Comparison of ENCODE assay signal across 9 cellular contexts in the genomic region with DNA sequence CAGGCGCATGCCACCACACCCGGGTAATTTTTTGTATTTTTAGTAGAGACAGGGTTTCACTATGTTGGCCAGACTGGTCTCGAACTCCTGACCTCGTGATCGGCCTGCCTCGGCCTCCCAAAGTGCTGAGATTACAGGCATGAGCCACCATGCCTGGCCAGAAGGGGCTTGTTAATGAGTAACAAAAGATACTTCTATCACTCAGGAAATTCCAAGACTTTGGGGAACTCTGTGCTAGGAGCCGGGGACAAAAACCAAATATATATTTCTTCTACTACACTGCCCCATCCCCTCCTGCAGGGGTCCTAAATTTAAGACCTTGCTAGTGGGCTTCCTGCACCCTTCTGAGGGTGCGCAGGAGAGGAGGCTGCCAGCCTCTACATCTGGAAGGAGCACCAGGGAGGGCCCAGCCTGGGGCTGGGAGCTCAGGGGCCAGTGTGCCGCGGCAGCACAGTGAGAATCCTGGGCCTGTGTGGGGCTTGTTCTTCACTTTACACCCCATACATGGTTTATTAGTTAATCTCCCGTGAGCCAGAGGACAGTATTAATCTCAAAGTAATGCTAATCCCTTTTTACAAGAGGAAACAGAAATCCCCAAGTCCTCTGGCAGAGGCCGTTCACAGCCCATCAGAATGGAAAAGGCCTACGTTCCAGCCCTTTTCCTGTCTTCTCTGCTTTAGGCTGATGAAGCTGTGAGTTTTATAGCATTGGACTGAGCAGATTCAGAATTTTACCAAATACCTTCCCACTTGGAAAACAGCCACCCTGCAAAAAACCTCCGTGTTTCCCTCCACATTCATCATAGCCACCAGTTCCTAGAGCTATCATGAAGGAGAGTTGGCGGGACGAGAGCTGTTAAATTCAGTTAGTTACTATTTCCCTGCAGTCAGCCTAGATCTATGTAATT. TPM values are rescaled to one million over a fixed set of nuclear protein-coding genes. Genes with fewer than 3 reads are reported as not detected.
DNase-seq lines count a peak whose midpoint lies in the region; ATAC-seq and TF ChIP-seq lines count a peak whose summit lies in the region.
"Had no signal": no experiment of that assay in that cellular context is flagged by ENCODE, and none has a peak within 500 bp of the region (broad histone marks: within the 10 kb centered on the region; RNA-seq: fewer than 3 reads in every experiment).

No MANE protein-coding gene starts in this region.

- H3K9me3 Mint-ChIP-seq in naive thymus-derived CD4-positive, alpha-beta T cell: no peaks in the 10 kb centered on the region

- H3K27me3 Mint-ChIP-seq in naive thymus-derived CD4-positive, alpha-beta T cell: no peaks in the 10 kb centered on the region

- no peak for TF ChIP-seq CTCF in adrenal gland (IDR thresholded peaks at IDR 0.05)

- H3K4me3 Mint-ChIP-seq in naive thymus-derived CD4-positive, alpha-beta T cell: no peak overlapping the region

- no peak for ATAC-seq in naive thymus-derived CD4-positive, alpha-beta T cell

- CTCF ChIA-PET in naive thymus-derived CD4-positive, alpha-beta T cell (lab: Charles Lee): no interaction called here

- H3K4me1 ChIP-seq in adrenal gland (replicated peaks in 1 of 2): peaks cover 35 to 51% of the 10 kb centered on the region in 2 donors
- peaks cover 47% of the 10 kb centered on the region for H3K4me1 ChIP-seq in stomach smooth muscle (ENCODE audit: control insufficient read depth, insufficient read depth, low read length)
- peaks cover 0 to 22% of the 10 kb centered on the region in 2 donors for H3K4me1 ChIP-seq in naive thymus-derived CD4-positive, alpha-beta T cell (ENCODE audit: control insufficient read depth in 2 of 2, insufficient read depth in 2 of 2, low read length in 2 of 2)

- H3K27me3 ChIP-seq in adrenal gland (no peaks in the 10 kb centered on the region), stomach smooth muscle (ENCODE audit: control insufficient read depth in 1 of 2, insufficient read depth in 2 of 2, low read length in 2 of 2) (no peaks in the 10 kb centered on the region)
- no peaks in the 10 kb centered on the region for H3K27me3 ChIP-seq in naive thymus-derived CD4-positive, alpha-beta T cell (ENCODE audit: control insufficient read depth in 2 of 2, insufficient read depth in 2 of 2, low read length in 2 of 2)

- POLR2A ChIA-PET in naive thymus-derived CD4-positive, alpha-beta T cell (lab: Charles Lee): interaction anchor here (0.7 kb wide), 1 partner anchor 138 kb away, joined by 3 read pairs; the partner anchor contains the start of gene ZC3H4

- peaks cover 0 to under 1% of the 10 kb centered on the region in 2 donors for H3K36me3 ChIP-seq in adrenal gland (replicated peaks in 1 of 2)
- H3K36me3 ChIP-seq in stomach smooth muscle (ENCODE audit: control insufficient read depth in 2 of 2, insufficient read depth in 2 of 2, low read length in 2 of 2): peaks cover 0 to 2% of the 10 kb centered on the region in 2 donors
- H3K36me3 ChIP-seq in naive thymus-derived CD4-positive, alpha-beta T cell (ENCODE audit: control insufficient read depth in 2 of 3, insufficient read depth in 3 of 3, low read length in 3 of 3): peaks cover 0 to 3% (median 0%) of the 10 kb centered on the region in 3 experiments

- H3K4me3 ChIP-seq in adrenal gland (no peak overlapping the region), stomach smooth muscle (ENCODE audit: low read length in 2 of 2) (no peak overlapping the region)
- no peak overlapping the region for H3K4me3 ChIP-seq in naive thymus-derived CD4-positive, alpha-beta T cell (ENCODE audit: low read length)

- peaks cover 6 to 26% (median 9%) of the 10 kb centered on the region in 7 donors for H3K4me1 Mint-ChIP-seq in naive thymus-derived CD4-positive, alpha-beta T cell

- no peak overlapping the region for H3K9ac ChIP-seq in stomach smooth muscle (ENCODE audit: low read length in 2 of 2)

- 65 to 79% (median 74%) methylated on average over 13 to 16 of the region's 16 CpGs for WGBS in adrenal gland, 4 donors

- peak; percentile 31 for DNase-seq in GM04503 (ENCODE audit: low read depth)
- no peak for DNase-seq in adrenal gland
- peak; percentile 55 for DNase-seq in kidney tubule cell (ENCODE audit: low spot score)
- no peak for DNase-seq in NCI-H1694 (lab: John Stamatoyannopoulos, UW)
- DNase-seq in NCI-H1092 treated with DMSO at 0.1 percent for 48 hours (lab: John Stamatoyannopoulos, UW): no peak
- no peak for DNase-seq in naive thymus-derived CD4-positive, alpha-beta T cell
- DNase-seq in LoVo (ENCODE audit: low spot score): no peak

- no peak for TF ChIP-seq POLR2A in adrenal gland (IDR thresholded peaks at IDR 0.05)

- no peak overlapping the region for H3K27ac Mint-ChIP-seq in naive thymus-derived CD4-positive, alpha-beta T cell

- H3K27ac ChIP-seq in adrenal gland (peak overlapping the region in 4 of 5 donors; percentile 55 to 92 (median 88)), stomach smooth muscle (ENCODE audit: low read length) (peak overlapping the region; percentile 71)
- no peak overlapping the region for H3K27ac ChIP-seq in naive thymus-derived CD4-positive, alpha-beta T cell (ENCODE audit: low read depth, low read length)

- intact Hi-C loops in adrenal gland (cut with DNase I): no loop called here
- intact Hi-C loops in naive thymus-derived CD4-positive, alpha-beta T cell (cut with micrococcal nuclease): no loop called here

- H3K36me3 Mint-ChIP-seq in naive thymus-derived CD4-positive, alpha-beta T cell: peaks cover 0 to 10% (median 0%) of the 10 kb centered on the region in 5 donors

- H3K9me3 ChIP-seq in adrenal gland (replicated peaks in 1 of 3) (no peaks in the 10 kb centered on the region), stomach smooth muscle (ENCODE audit: control insufficient read depth in 2 of 2, low read length in 2 of 2) (no peaks in the 10 kb centered on the region)
- H3K9me3 ChIP-seq in naive thymus-derived CD4-positive, alpha-beta T cell (ENCODE audit: control insufficient read depth in 2 of 3, low read length in 3 of 3): no peaks in the 10 kb centered on the region

RNA-seq across cellular contexts. Expression of gene NPAS1, which starts 44.4 kb away (rescaled TPM):
- total RNA-seq in adrenal gland: 1 to 10 TPM in 3 of 8 donors, under 1 TPM in 3, not detected in 2; 0.28 to 3.5 (median 0.78) TPM
- 1 to 10 TPM in 1 of 3 donors, under 1 TPM in 1, not detected in 1; 0.84 to 3.1 TPM for polyA plus RNA-seq in adrenal gland
- total RNA-seq in naive thymus-derived CD4-positive, alpha-beta T cell: 1 to 10 TPM in 1 of 5 experiments, under 1 TPM in 2, not detected in 2; 0.27 to 1.2 (median 0.61) TPM
- polyA plus RNA-seq in naive thymus-derived CD4-positive, alpha-beta T cell: under 1 TPM; 0.48 to 0.58 TPM
- total RNA-seq: RPMI7951 had no signal

Comparison
In these comparisons a context has a peak if more than half of its experiments do, and no peak if none do; other contexts are left out.
1. DNase-seq: peak in GM04503 (single experiment) and kidney tubule cell (single experiment); none in adrenal gland (0 of 7), NCI-H1694 (single experiment), NCI-H1092 treated with DMSO at 0.1 percent for 48 hours (single experiment), naive thymus-derived CD4-positive, alpha-beta T cell (0 of 9) and LoVo (single experiment).